1 cellular context compared by ENCODE assay signal in the genomic region with DNA sequence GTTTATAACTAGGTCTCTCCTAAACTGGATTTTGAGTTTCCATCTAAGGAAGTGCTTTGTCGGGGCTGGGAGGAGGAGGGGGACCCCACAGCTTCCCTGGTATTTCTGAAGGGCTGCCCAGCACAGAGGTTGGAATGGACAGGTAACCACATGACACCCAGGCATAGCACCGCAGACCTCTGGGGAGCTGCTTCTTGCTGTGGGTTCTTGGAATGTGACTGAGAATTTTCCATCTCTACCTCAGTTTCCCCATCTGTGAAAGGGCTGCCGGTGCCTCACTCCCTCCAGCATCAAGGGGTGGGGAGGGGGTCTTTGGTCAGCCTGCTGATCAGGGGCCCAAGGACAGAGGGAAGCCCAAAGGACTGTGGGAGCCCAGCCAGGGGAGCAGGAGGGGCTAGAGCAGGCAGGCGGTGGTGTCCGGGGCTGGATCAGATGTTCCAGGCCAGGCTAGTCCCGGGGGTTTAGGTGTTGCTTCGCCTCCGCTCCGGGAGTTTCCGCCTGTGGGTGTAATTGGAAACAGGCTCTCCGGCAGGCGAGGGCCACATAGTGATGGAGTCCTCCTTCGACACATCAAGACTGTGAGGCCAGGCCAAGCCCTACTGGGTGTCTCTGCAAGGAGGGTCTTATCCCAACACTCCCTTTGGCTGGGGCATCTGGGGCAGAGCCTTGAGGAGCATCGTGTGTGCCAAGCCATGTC.
TF ChIP-seq lines count a peak whose summit lies in the region.

No MANE protein-coding gene starts in this region.

TF ChIP-seq in H1, 55 proteins besides CTCF, POLR2A, EP300 and RAD21:
- TF ChIP-seq RNF2 (IDR thresholded peaks at IDR 0.05; ENCODE audit: borderline replicate concordance, low read depth, low read length, missing control alignments, poor library complexity, severe bottlenecking) (no peak), TAF1 (IDR thresholded peaks at IDR 0.05; ENCODE audit: low read depth, low read length) (no peak), RXRA (IDR thresholded peaks at IDR 0.05; ENCODE audit: insufficient read depth, low read depth, low read length) (no peak), SIN3A (conservative IDR thresholded peaks at IDR 0.05 in 1 of 2, IDR thresholded peaks at IDR 0.05 in 1 of 2; ENCODE audit: low read depth in 1 of 2, low read length in 2 of 2) (no peak), KDM5A (IDR thresholded peaks at IDR 0.05; ENCODE audit: low read length) (no peak), YY1 (IDR thresholded peaks at IDR 0.05; ENCODE audit: low read depth, low read length) (no peak), EGR1 (IDR thresholded peaks at IDR 0.05; ENCODE audit: borderline replicate concordance, low read depth, low read length) (no peak), NANOG (IDR thresholded peaks at IDR 0.05; ENCODE audit: insufficient read depth, low read depth, low read length, poor library complexity, severe bottlenecking) (no peak)
- TF ChIP-seq, protein P1, sequence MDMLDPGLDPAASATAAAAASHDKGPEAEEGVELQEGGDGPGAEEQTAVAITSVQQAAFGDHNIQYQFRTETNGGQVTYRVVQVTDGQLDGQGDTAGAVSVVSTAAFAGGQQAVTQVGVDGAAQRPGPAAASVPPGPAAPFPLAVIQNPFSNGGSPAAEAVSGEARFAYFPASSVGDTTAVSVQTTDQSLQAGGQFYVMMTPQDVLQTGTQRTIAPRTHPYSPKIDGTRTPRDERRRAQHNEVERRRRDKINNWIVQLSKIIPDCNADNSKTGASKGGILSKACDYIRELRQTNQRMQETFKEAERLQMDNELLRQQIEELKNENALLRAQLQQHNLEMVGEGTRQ (IDR thresholded peaks at IDR 0.05; ENCODE audit: low read length): no peak
TF ChIP-seq in H1: peak in this region for 0.
